Comparison of ENCODE assay signal across 8 cellular contexts in genomic region chr15:69468241-69469121, GRCh38. TPM values are rescaled to one million over a fixed set of nuclear protein-coding genes. Genes with fewer than 3 reads are reported as not detected.
DNase-seq lines count a peak whose midpoint lies in the region; ATAC-seq and TF ChIP-seq lines count a peak whose summit lies in the region.

No MANE protein-coding gene starts in this region.

- H3K9ac ChIP-seq in Loucy (ENCODE audit: low read depth, low read length, poor library complexity, severe bottlenecking) = no peak overlapping the region

- no peaks in the 10 kb centered on the region for H3K27me3 Mint-ChIP-seq in activated naive CD4-positive, alpha-beta T cell treated with anti-CD3 and anti-CD28 coated beads, Interleukin-2, amount 50 U/mL, for 24 hours

- H3K27me3 ChIP-seq in Loucy (ENCODE audit: insufficient read depth, low read length, poor library complexity, severe bottlenecking) (no peaks in the 10 kb centered on the region), lung (ENCODE audit: control insufficient read depth, insufficient read depth) (no peaks in the 10 kb centered on the region)

- H3K9me3 Mint-ChIP-seq in activated naive CD4-positive, alpha-beta T cell treated with anti-CD3 and anti-CD28 coated beads, Interleukin-2, amount 50 U/mL, for 24 hours = no peaks in the 10 kb centered on the region

- no peaks in the 10 kb centered on the region for H3K36me3 Mint-ChIP-seq in activated naive CD4-positive, alpha-beta T cell treated with anti-CD3 and anti-CD28 coated beads, Interleukin-2, amount 50 U/mL, for 24 hours

- no peak overlapping the region for H2AFZ ChIP-seq in Loucy (ENCODE audit: low read length)

- H3K4me3 ChIP-seq in Loucy (ENCODE audit: low read length, poor library complexity, severe bottlenecking) = peak overlapping the region; percentile 32
- H3K4me3 ChIP-seq in lung = no peak overlapping the region

- H3K27ac Mint-ChIP-seq in activated naive CD4-positive, alpha-beta T cell treated with anti-CD3 and anti-CD28 coated beads, Interleukin-2, amount 50 U/mL, for 24 hours = peak overlapping the region; percentile 79

- no peaks in the 10 kb centered on the region for H4K20me1 ChIP-seq in Loucy (ENCODE audit: insufficient read depth, low read length, poor library complexity, severe bottlenecking)

- peak overlapping the region; percentile 53 for H3K4me2 ChIP-seq in Loucy (ENCODE audit: low read depth, low read length, poor library complexity, severe bottlenecking)

- H3K27ac ChIP-seq in C4-2B (peak overlapping the region; percentile 82), lung (ENCODE audit: low read depth in 1 of 2, low read length in 1 of 2) (peak overlapping the region in 1 of 2 donors; percentile 91)

- no peaks in the 10 kb centered on the region for H3K9me2 ChIP-seq in Loucy (replicated peaks; ENCODE audit: low read depth, low read length)

- ATAC-seq in SK-N-SH treated with all-trans-retinoic acid at 6 μM for 48 hours = peak; percentile 78
- ATAC-seq in lung (ENCODE audit: insufficient read depth, low FRiP score) = peak; percentile 68
- ATAC-seq in HG03432 (IDR thresholded peaks at IDR 0.05; ENCODE audit: unreplicated experiment) = no peak
- ATAC-seq in HG02759 (IDR thresholded peaks at IDR 0.05; ENCODE audit: unreplicated experiment) = no peak

- TF ChIP-seq CTCF in C4-2B (conservative IDR thresholded peaks at IDR 0.05) (no peak), Loucy (conservative IDR thresholded peaks at IDR 0.05; ENCODE audit: low read length) (no peak), lung (IDR thresholded peaks at IDR 0.05; ENCODE audit: control extremely low read depth, extremely low read depth) (no peak)

- no peaks in the 10 kb centered on the region for H3K36me3 ChIP-seq in Loucy (ENCODE audit: insufficient read depth, low read length)
- no peaks in the 10 kb centered on the region for H3K36me3 ChIP-seq in lung (ENCODE audit: control insufficient read depth in 2 of 2, insufficient read depth in 2 of 2, low read length in 2 of 2)

- H3K9me3 ChIP-seq in Loucy (ENCODE audit: insufficient read depth, low read depth, low read length) = no peaks in the 10 kb centered on the region
- H3K9me3 ChIP-seq in lung (ENCODE audit: control insufficient read depth in 2 of 2, insufficient read depth in 1 of 2, low read length in 1 of 2) = no peaks in the 10 kb centered on the region

- H3F3A ChIP-seq in Loucy (ENCODE audit: low read depth) = peaks cover 5% of the 10 kb centered on the region; the same call in 1 of the 2 replicates

- H3K4me1 ChIP-seq in Loucy (ENCODE audit: insufficient read depth, low read length, poor library complexity, severe bottlenecking) (peaks cover 32% of the 10 kb centered on the region), lung (ENCODE audit: control insufficient read depth in 2 of 2, insufficient read depth in 2 of 2, low read length in 2 of 2) (peaks cover 0 to 5% of the 10 kb centered on the region in 2 donors)

- H3K4me1 Mint-ChIP-seq in activated naive CD4-positive, alpha-beta T cell treated with anti-CD3 and anti-CD28 coated beads, Interleukin-2, amount 50 U/mL, for 24 hours = peaks cover 29% of the 10 kb centered on the region

- peak; percentile 68 for DNase-seq in lung (ENCODE audit: low spot score)
- peak; percentile 54 to 76 for DNase-seq in stimulated activated CD8-positive, alpha-beta memory T cell treated with anti-CD3 and anti-CD28 coated beads, Interleukin-4, amount 100 ng/mL, for 4 hours (ENCODE audit: low read depth in 2 of 2, low spot score in 1 of 2)

- WGBS in lung, 2 donors = 52 to 63% methylated on average over 19 of the region's 19 CpGs

- peak overlapping the region; percentile 66 for H3K4me3 Mint-ChIP-seq in activated naive CD4-positive, alpha-beta T cell treated with anti-CD3 and anti-CD28 coated beads, Interleukin-2, amount 50 U/mL, for 24 hours

- H3K79me2 ChIP-seq in Loucy (ENCODE audit: insufficient read depth, low read length) = no peaks in the 10 kb centered on the region

TF ChIP-seq in SK-N-SH treated with all-trans-retinoic acid at 6 μM for 48 hours, 23 proteins besides CTCF, POLR2A, EP300 and RAD21:
- 0 out of 2 replicates have a peak, but pooled peaks have one; percentile 35 for TF ChIP-seq ZFP3 (CRISPR knock-in tag; IDR thresholded peaks at IDR 0.05)
- TF ChIP-seq ZNF70 (CRISPR knock-in tag; IDR thresholded peaks at IDR 0.05) = no peak
- 0 out of 2 replicates have a peak, but pooled peaks have one; percentile 25 for TF ChIP-seq CSDC2 (CRISPR knock-in tag; IDR thresholded peaks at IDR 0.05)

RNA-seq across cellular contexts. Expression of gene RPLP1, which starts 15.9 kb away (rescaled TPM):
- total RNA-seq in lung = 1,000 to 10,000 TPM in 1 of 2 donors, 100 to 1,000 TPM in 1; 201 to 1,944 TPM
- polyA plus RNA-seq in lung = 1,000 to 10,000 TPM; 1,145 to 2,405 TPM

RNA-seq across cellular contexts. Expression of gene KIF23, which starts 54.3 kb away (rescaled TPM):
- 10 to 100 TPM in 1 of 2 donors, 1 to 10 TPM in 1; 2.2 to 15.4 TPM for total RNA-seq in lung
- 1 to 10 TPM; 1.4 TPM for polyA plus RNA-seq in lung

Comparison
In these comparisons a context has a peak if more than half of its experiments do, and no peak if none do; other contexts are left out.
1. ATAC-seq: peak in SK-N-SH treated with all-trans-retinoic acid at 6 μM for 48 hours (single experiment) and lung (single experiment); none in HG03432 (single experiment) and HG02759 (single experiment).